ENCODE assay signal across 12 cellular contexts in genomic region chr11:105720096-105720495, GRCh38.
"Had no signal": no experiment of that assay in that cellular context is flagged by ENCODE, and none has a peak within 500 bp of the region (broad histone marks: within the 10 kb centered on the region; RNA-seq: fewer than 3 reads in every experiment).

No MANE protein-coding gene starts in this region.

- H3K27ac Mint-ChIP-seq: activated CD8-positive, alpha-beta T cell treated with anti-CD3 and anti-CD28 coated beads for 36 hours; activated naive CD8-positive, alpha-beta T cell treated with anti-CD3 and anti-CD28 coated beads, Interleukin-2, amount 10 ng/mL, durations not matched to agents 7 days and 5 days; stimulated activated effector memory CD8-positive, alpha-beta T cell treated with anti-CD3 and anti-CD28 coated beads, Interleukin-12 subunit alpha, Interleukin-12 subunit beta, amount 100 ng/mL, for 72 hours had no signal

- DNase-seq: activated CD4-positive, alpha-beta T cell treated with anti-CD3 and anti-CD28 coated beads for 4 hours; activated CD8-positive, alpha-beta memory T cell treated with anti-CD3 and anti-CD28 coated beads, Interleukin-2, amount 50 U/mL, for 4 hours; activated CD8-positive, alpha-beta T cell treated with anti-CD3 and anti-CD28 coated beads for 36 hours; activated naive CD8-positive, alpha-beta T cell treated with anti-CD3 and anti-CD28 coated beads, Interleukin-2, amount 10 ng/mL, durations not matched to agents 7 days and 5 days; effector CD4-positive, alpha-beta T cell; ovary; tibial artery; WERI-Rb-1 had no signal

- H3K36me3 ChIP-seq: gastroesophageal sphincter, ovary, tibial artery, WERI-Rb-1 had no signal

- H3K4me3 Mint-ChIP-seq: activated CD8-positive, alpha-beta T cell treated with anti-CD3 and anti-CD28 coated beads for 36 hours; activated naive CD8-positive, alpha-beta T cell treated with anti-CD3 and anti-CD28 coated beads, Interleukin-2, amount 10 ng/mL, durations not matched to agents 7 days and 5 days; neural crest cell; stimulated activated effector memory CD8-positive, alpha-beta T cell treated with anti-CD3 and anti-CD28 coated beads, Interleukin-12 subunit alpha, Interleukin-12 subunit beta, amount 100 ng/mL, for 72 hours had no signal

- H3K9me3 ChIP-seq: gastroesophageal sphincter, ovary, tibial artery had no signal

- H3K27me3 Mint-ChIP-seq: activated CD8-positive, alpha-beta T cell treated with anti-CD3 and anti-CD28 coated beads for 36 hours; activated naive CD8-positive, alpha-beta T cell treated with anti-CD3 and anti-CD28 coated beads, Interleukin-2, amount 10 ng/mL, durations not matched to agents 7 days and 5 days had no signal

- H3K36me3 Mint-ChIP-seq: activated naive CD8-positive, alpha-beta T cell treated with anti-CD3 and anti-CD28 coated beads, Interleukin-2, amount 10 ng/mL, durations not matched to agents 7 days and 5 days; stimulated activated effector memory CD8-positive, alpha-beta T cell treated with anti-CD3 and anti-CD28 coated beads, Interleukin-12 subunit alpha, Interleukin-12 subunit beta, amount 100 ng/mL, for 72 hours had no signal

- H3K9me3 Mint-ChIP-seq: activated CD8-positive, alpha-beta T cell treated with anti-CD3 and anti-CD28 coated beads for 36 hours; activated naive CD8-positive, alpha-beta T cell treated with anti-CD3 and anti-CD28 coated beads, Interleukin-2, amount 10 ng/mL, durations not matched to agents 7 days and 5 days; neural crest cell; stimulated activated effector memory CD8-positive, alpha-beta T cell treated with anti-CD3 and anti-CD28 coated beads, Interleukin-12 subunit alpha, Interleukin-12 subunit beta, amount 100 ng/mL, for 72 hours had no signal

- ATAC-seq: activated CD8-positive, alpha-beta T cell treated with anti-CD3 and anti-CD28 coated beads for 36 hours; gastroesophageal sphincter had no signal

- H3K4me3 ChIP-seq: gastroesophageal sphincter, ovary, tibial artery had no signal

- H3K4me1 Mint-ChIP-seq: activated naive CD8-positive, alpha-beta T cell treated with anti-CD3 and anti-CD28 coated beads, Interleukin-2, amount 10 ng/mL, durations not matched to agents 7 days and 5 days; stimulated activated effector memory CD8-positive, alpha-beta T cell treated with anti-CD3 and anti-CD28 coated beads, Interleukin-12 subunit alpha, Interleukin-12 subunit beta, amount 100 ng/mL, for 72 hours had no signal

- H3K4me1 ChIP-seq: gastroesophageal sphincter, tibial artery had no signal

- FAIRE-seq: colon had no signal

- H3K27ac ChIP-seq: gastroesophageal sphincter, ovary, tibial artery, WERI-Rb-1 had no signal

- H3K27me3 ChIP-seq: gastroesophageal sphincter, ovary, tibial artery had no signal
